In the genomic region with DNA sequence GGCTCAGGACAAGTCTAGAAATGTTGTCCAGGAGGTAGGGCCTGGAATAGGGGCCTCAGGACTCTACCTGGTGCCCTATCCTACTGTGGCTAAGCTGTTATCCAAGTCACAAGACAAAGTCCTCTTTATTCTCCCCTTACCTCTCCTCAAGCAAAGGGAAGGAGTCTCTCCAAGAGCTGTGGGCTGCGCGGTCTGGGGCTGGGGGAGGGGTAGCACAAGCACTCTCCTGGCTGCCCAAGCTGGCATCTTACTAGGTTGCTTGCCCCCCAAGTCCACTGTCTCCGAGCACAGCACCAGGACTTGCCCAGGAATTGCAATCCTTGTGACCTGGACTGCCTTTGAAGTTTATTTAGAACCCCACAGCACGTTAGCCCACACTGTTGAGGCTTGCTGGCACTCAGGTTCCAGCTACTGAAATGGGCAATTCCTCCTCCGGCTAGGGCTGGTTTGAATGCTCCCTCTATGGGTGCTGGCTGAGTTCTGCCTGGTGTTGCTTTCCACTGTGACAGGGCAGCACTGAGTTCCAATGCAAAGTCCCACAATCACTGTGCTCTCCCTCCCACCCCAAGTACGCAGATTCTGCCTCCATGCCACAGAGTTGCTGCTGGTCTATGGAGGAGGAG, we compare ENCODE assay signal across 18 cellular contexts. TPM values are rescaled to one million over a fixed set of nuclear protein-coding genes. Genes with fewer than 3 reads are reported as not detected.
"Had no signal": no experiment of that assay in that cellular context is flagged by ENCODE, and none has a peak within 500 bp of the region (broad histone marks: within the 10 kb centered on the region; RNA-seq: fewer than 3 reads in every experiment).

No MANE protein-coding gene starts in this region.

- H3K4me1 Mint-ChIP-seq: activated naive CD8-positive, alpha-beta T cell treated with anti-CD3 and anti-CD28 coated beads, Interleukin-2, amount 10 ng/mL, durations not matched to agents 7 days and 5 days; central memory CD8-positive, alpha-beta T cell; mesothelial cell of epicardium; stimulated activated naive CD8-positive, alpha-beta T cell treated with anti-CD3 and anti-CD28 coated beads, Interleukin-15, amount 100 ng/mL, for 72 hours had no signal

- H3K27ac ChIP-seq: brain microvascular endothelial cell, sigmoid colon had no signal

- ATAC-seq: activated CD4-positive, CD25-positive, alpha-beta regulatory T cell treated with anti-CD3 and anti-CD28 coated beads, Interleukin-2, amount 50 U/mL, for 24 hours; effector memory CD8-positive, alpha-beta T cell; stimulated activated naive CD8-positive, alpha-beta T cell treated with anti-CD3 and anti-CD28 coated beads, Interleukin-15, amount 100 ng/mL, for 72 hours had no signal

- H3K36me3 Mint-ChIP-seq: mesothelial cell of epicardium, type B pancreatic cell had no signal

- DNase-seq: activated naive CD8-positive, alpha-beta T cell treated with anti-CD3 and anti-CD28 coated beads, Interleukin-2, amount 10 ng/mL, durations not matched to agents 7 days and 5 days; brain microvascular endothelial cell; effector memory CD8-positive, alpha-beta T cell; erythroblast; sigmoid colon; stimulated activated CD4-positive, alpha-beta T cell treated with anti-CD3 and anti-CD28 coated beads, Interleukin-1b, Interleukin-23, amount 100 ng/mL, for 48 hours; stimulated activated naive CD8-positive, alpha-beta T cell treated with anti-CD3 and anti-CD28 coated beads, Interleukin-15, amount 100 ng/mL, for 72 hours had no signal

- H3K36me3 ChIP-seq: brain microvascular endothelial cell, sigmoid colon had no signal

- H3K27me3 Mint-ChIP-seq: dendritic cell treated with granulocyte-macrophage colony-stimulating factor and Interleukin-4, amounts not matched to agents 40 ng/mL and 50 ng/mL, for 4 days had no signal

- H3K27me3 ChIP-seq: brain microvascular endothelial cell, sigmoid colon had no signal

- FAIRE-seq: islet of Langerhans had no signal

- H3K27ac Mint-ChIP-seq: activated naive CD8-positive, alpha-beta T cell treated with anti-CD3 and anti-CD28 coated beads, Interleukin-2, amount 10 ng/mL, durations not matched to agents 7 days and 5 days; activated T-helper 1 cell treated with anti-CD3 and anti-CD28 coated beads, Interleukin-12 subunit alpha, Interleukin-12 subunit beta, Interleukin-2, Interleukin-4 antibody, amounts not matched to agents 30 ng/mL and 10 ng/mL and 1 ng/mL, durations not matched to agents 14 hours and 24 hours and 36 hours; effector memory CD8-positive, alpha-beta T cell; mesothelial cell of epicardium; stimulated activated naive CD8-positive, alpha-beta T cell treated with anti-CD3 and anti-CD28 coated beads, Interleukin-15, amount 100 ng/mL, for 72 hours; type B pancreatic cell had no signal

- H3K4me3 Mint-ChIP-seq: activated naive CD8-positive, alpha-beta T cell treated with anti-CD3 and anti-CD28 coated beads, Interleukin-2, amount 10 ng/mL, durations not matched to agents 7 days and 5 days; activated T-helper 1 cell treated with anti-CD3 and anti-CD28 coated beads, Interleukin-12 subunit alpha, Interleukin-12 subunit beta, Interleukin-2, Interleukin-4 antibody, amounts not matched to agents 30 ng/mL and 10 ng/mL and 1 ng/mL, durations not matched to agents 14 hours and 24 hours and 36 hours; central memory CD8-positive, alpha-beta T cell; dendritic cell treated with granulocyte-macrophage colony-stimulating factor and Interleukin-4, amounts not matched to agents 40 ng/mL and 50 ng/mL, for 4 days; effector memory CD8-positive, alpha-beta T cell; mesothelial cell of epicardium; stimulated activated naive CD8-positive, alpha-beta T cell treated with anti-CD3 and anti-CD28 coated beads, Interleukin-15, amount 100 ng/mL, for 72 hours; type B pancreatic cell had no signal

- H3K4me3 ChIP-seq: sigmoid colon had no signal

- H3K9me3 Mint-ChIP-seq: central memory CD8-positive, alpha-beta T cell had no signal

RNA-seq across cellular contexts. Expression of gene DHRS9, which starts 18.5 kb away (rescaled TPM):
- total RNA-seq: myocyte, osteocyte had no signal
- polyA plus RNA-seq: neural cell had no signal

RNA-seq across cellular contexts. Expression of gene ABCB11, which starts 56.7 kb away (rescaled TPM):
- total RNA-seq: activated CD8-positive, alpha-beta memory T cell treated with anti-CD3 and anti-CD28 coated beads for 36 hours; activated T-helper 1 cell treated with anti-CD3 and anti-CD28 coated beads, Interleukin-12 subunit alpha, Interleukin-12 subunit beta, Interleukin-2, Interleukin-4 antibody, amounts not matched to agents 30 ng/mL and 10 ng/mL and 1 ng/mL, durations not matched to agents 14 hours and 24 hours and 36 hours; myocyte; osteocyte had no signal
- polyA plus RNA-seq: neural cell had no signal
